Comparison of ENCODE assay signal across 8 cellular contexts in genomic region chr6:125117818-125118217, GRCh38.
"Had no signal": no experiment of that assay in that cellular context is flagged by ENCODE, and none has a peak within 500 bp of the region (broad histone marks: within the 10 kb centered on the region; RNA-seq: fewer than 3 reads in every experiment).

No MANE protein-coding gene starts in this region.

- H3K4me3 ChIP-seq: dorsolateral prefrontal cortex, heart right ventricle, tibial nerve, vagina had no signal

- DNase-seq: activated CD4-positive, alpha-beta T cell treated with anti-CD3 and anti-CD28 coated beads, Interleukin-2, amount 50 U/mL, for 1 hour; dorsolateral prefrontal cortex; heart right ventricle; islet precursor cell; small intestine; T-helper 1 cell had no signal

- ATAC-seq: heart right ventricle had no signal
